Comparison of ENCODE assay signal across 1 cellular context in genomic region chr3:158644345-158644908, GRCh38.
TF ChIP-seq lines count a peak whose summit lies in the region.

Gene GFM1 (plus strand): TSS chr3:158644527. CDS start chr3:158644635, 108 bp downstream.

TF ChIP-seq in HepG2, 621 proteins besides CTCF, POLR2A, EP300 and RAD21 (continued from another document and continues in another):
- no peak for TF ChIP-seq PRDM4 (CRISPR knock-in tag; IDR thresholded peaks at IDR 0.05; ENCODE audit: borderline replicate concordance)
- 0 out of 2 replicates have a peak, but pooled peaks have one; percentile 40 for TF ChIP-seq MLX (CRISPR knock-in tag; IDR thresholded peaks at IDR 0.05)
- no peak for TF ChIP-seq STAT6 (CRISPR knock-in tag; IDR thresholded peaks at IDR 0.05; ENCODE audit: borderline replicate concordance)
- no peak for TF ChIP-seq ZNF496 (CRISPR knock-in tag; IDR thresholded peaks at IDR 0.05; ENCODE audit: insufficient replicate concordance)
- no peak for TF ChIP-seq SIX1 (CRISPR knock-in tag; IDR thresholded peaks at IDR 0.05; ENCODE audit: borderline replicate concordance)
- TF ChIP-seq IRF1 (CRISPR knock-in tag; IDR thresholded peaks at IDR 0.05; ENCODE audit: low read depth) = no peak
- no peak for TF ChIP-seq KDM6A (CRISPR knock-in tag; IDR thresholded peaks at IDR 0.05; ENCODE audit: low read depth)
- peak; percentile 83; the same call in 1 of the 2 replicates for TF ChIP-seq MEF2D (CRISPR knock-in tag; IDR thresholded peaks at IDR 0.05)
- peak; percentile 99 for TF ChIP-seq POGZ (CRISPR knock-in tag; IDR thresholded peaks at IDR 0.05)
- TF ChIP-seq ZNF460 (CRISPR knock-in tag; IDR thresholded peaks at IDR 0.05; ENCODE audit: borderline replicate concordance) = no peak; the same call in 1 of the 2 replicates
- TF ChIP-seq BHLHE40 (IDR thresholded peaks at IDR 0.05; ENCODE audit: low read length) = peak; percentile 88
- TF ChIP-seq ZNF205 (CRISPR knock-in tag; IDR thresholded peaks at IDR 0.05) = peak; percentile 87; the same call in 1 of the 2 replicates
- TF ChIP-seq ZNF766 (CRISPR knock-in tag; IDR thresholded peaks at IDR 0.05; ENCODE audit: borderline replicate concordance) = no peak
- TF ChIP-seq ZNF543 (CRISPR knock-in tag; IDR thresholded peaks at IDR 0.05) = 0 out of 2 replicates have a peak, but pooled peaks have one; percentile 41
- peak; percentile 81; the same call in 1 of the 2 replicates for TF ChIP-seq AHR (CRISPR knock-in tag; IDR thresholded peaks at IDR 0.05)
- no peak for TF ChIP-seq ZNF597 (CRISPR knock-in tag; IDR thresholded peaks at IDR 0.05)
- TF ChIP-seq, protein P1, sequence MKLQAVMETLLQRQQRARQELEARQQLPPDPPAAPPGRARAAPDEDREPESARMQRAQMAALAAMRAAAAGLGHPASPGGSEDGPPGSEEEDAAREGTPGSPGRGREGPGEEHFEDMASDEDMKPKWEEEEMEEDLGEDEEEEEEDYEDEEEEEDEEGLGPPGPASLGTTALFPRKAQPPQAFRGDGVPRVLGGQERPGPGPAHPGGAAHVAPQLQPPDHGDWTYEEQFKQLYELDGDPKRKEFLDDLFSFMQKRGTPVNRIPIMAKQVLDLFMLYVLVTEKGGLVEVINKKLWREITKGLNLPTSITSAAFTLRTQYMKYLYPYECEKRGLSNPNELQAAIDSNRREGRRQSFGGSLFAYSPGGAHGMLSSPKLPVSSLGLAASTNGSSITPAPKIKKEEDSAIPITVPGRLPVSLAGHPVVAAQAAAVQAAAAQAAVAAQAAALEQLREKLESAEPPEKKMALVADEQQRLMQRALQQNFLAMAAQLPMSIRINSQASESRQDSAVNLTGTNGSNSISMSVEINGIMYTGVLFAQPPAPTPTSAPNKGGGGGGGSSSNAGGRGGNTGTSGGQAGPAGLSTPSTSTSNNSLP (IDR thresholded peaks at IDR 0.05; ENCODE audit: low read depth, low read length) = peak; percentile 54; the same call in 1 of the 2 replicates
- peak; percentile 96 for TF ChIP-seq EHMT2 (IDR thresholded peaks at IDR 0.05; ENCODE audit: borderline replicate concordance, low read depth, low read length)
- no peak for TF ChIP-seq REXO4 (CRISPR knock-in tag; IDR thresholded peaks at IDR 0.05; ENCODE audit: borderline replicate concordance)
- TF ChIP-seq ZNF7 (CRISPR knock-in tag; IDR thresholded peaks at IDR 0.05) = no peak; the same call in 1 of the 2 replicates
- peak; percentile 84 for TF ChIP-seq HNF4A (CRISPR knock-in tag; IDR thresholded peaks at IDR 0.05)
- no peak for TF ChIP-seq SOX6 (IDR thresholded peaks at IDR 0.05)
- peak; percentile 69 for TF ChIP-seq SOX6 (CRISPR knock-in tag; IDR thresholded peaks at IDR 0.05)
- no peak for TF ChIP-seq ZNF180 (CRISPR knock-in tag; IDR thresholded peaks at IDR 0.05; ENCODE audit: borderline replicate concordance, low read depth)
- peak; percentile 99 for TF ChIP-seq ASH2L (IDR thresholded peaks at IDR 0.05; ENCODE audit: insufficient read length, low read depth, low read length)
- peak; percentile 82; the same call in 1 of the 2 replicates for TF ChIP-seq ZNF136 (CRISPR knock-in tag; IDR thresholded peaks at IDR 0.05; ENCODE audit: low read depth)
- TF ChIP-seq HOXA7 (CRISPR knock-in tag; IDR thresholded peaks at IDR 0.05) = no peak
- TF ChIP-seq, protein P2, sequence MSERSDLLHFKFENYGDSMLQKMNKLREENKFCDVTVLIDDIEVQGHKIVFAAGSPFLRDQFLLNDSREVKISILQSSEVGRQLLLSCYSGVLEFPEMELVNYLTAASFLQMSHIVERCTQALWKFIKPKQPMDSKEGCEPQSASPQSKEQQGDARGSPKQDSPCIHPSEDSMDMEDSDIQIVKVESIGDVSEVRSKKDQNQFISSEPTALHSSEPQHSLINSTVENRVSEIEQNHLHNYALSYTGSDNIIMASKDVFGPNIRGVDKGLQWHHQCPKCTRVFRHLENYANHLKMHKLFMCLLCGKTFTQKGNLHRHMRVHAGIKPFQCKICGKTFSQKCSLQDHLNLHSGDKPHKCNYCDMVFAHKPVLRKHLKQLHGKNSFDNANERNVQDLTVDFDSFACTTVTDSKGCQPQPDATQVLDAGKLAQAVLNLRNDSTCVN (CRISPR knock-in tag; IDR thresholded peaks at IDR 0.05; ENCODE audit: borderline replicate concordance) = peak; percentile 56; the same call in 1 of the 2 replicates
- no peak for TF ChIP-seq ZFP36 (IDR thresholded peaks at IDR 0.05; ENCODE audit: borderline replicate concordance, low read depth, low read length, partially characterized antibody)
- no peak for TF ChIP-seq POLR2AphosphoS2 (IDR thresholded peaks at IDR 0.05; ENCODE audit: low read depth, low read length)
- TF ChIP-seq, protein P3, sequence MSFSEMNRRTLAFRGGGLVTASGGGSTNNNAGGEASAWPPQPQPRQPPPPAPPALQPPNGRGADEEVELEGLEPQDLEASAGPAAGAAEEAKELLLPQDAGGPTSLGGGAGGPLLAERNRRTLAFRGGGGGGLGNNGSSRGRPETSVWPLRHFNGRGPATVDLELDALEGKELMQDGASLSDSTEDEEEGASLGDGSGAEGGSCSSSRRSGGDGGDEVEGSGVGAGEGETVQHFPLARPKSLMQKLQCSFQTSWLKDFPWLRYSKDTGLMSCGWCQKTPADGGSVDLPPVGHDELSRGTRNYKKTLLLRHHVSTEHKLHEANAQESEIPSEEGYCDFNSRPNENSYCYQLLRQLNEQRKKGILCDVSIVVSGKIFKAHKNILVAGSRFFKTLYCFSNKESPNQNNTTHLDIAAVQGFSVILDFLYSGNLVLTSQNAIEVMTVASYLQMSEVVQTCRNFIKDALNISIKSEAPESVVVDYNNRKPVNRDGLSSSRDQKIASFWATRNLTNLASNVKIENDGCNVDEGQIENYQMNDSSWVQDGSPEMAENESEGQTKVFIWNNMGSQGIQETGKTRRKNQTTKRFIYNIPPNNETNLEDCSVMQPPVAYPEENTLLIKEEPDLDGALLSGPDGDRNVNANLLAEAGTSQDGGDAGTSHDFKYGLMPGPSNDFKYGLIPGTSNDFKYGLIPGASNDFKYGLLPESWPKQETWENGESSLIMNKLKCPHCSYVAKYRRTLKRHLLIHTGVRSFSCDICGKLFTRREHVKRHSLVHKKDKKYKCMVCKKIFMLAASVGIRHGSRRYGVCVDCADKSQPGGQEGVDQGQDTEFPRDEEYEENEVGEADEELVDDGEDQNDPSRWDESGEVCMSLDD (CRISPR knock-in tag; IDR thresholded peaks at IDR 0.05; ENCODE audit: borderline replicate concordance) = no peak
- TF ChIP-seq ZMAT3 (CRISPR knock-in tag; conservative IDR thresholded peaks at IDR 0.05) = peak; percentile 76; the same call in 1 of the 2 replicates
- TF ChIP-seq SMAD1 (CRISPR knock-in tag; IDR thresholded peaks at IDR 0.05; ENCODE audit: borderline replicate concordance, low read depth) = no peak; the same call in 1 of the 2 replicates
- TF ChIP-seq KLF12 (CRISPR knock-in tag; IDR thresholded peaks at IDR 0.05; ENCODE audit: borderline replicate concordance) = 0 out of 2 replicates have a peak, but pooled peaks have one; percentile 58
- TF ChIP-seq ZNF850 (CRISPR knock-in tag; conservative IDR thresholded peaks at IDR 0.05) = no peak
- TF ChIP-seq, protein P4, sequence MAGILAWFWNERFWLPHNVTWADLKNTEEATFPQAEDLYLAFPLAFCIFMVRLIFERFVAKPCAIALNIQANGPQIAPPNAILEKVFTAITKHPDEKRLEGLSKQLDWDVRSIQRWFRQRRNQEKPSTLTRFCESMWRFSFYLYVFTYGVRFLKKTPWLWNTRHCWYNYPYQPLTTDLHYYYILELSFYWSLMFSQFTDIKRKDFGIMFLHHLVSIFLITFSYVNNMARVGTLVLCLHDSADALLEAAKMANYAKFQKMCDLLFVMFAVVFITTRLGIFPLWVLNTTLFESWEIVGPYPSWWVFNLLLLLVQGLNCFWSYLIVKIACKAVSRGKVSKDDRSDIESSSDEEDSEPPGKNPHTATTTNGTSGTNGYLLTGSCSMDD (CRISPR knock-in tag; IDR thresholded peaks at IDR 0.05) = no peak
- TF ChIP-seq KLF15 (CRISPR knock-in tag; IDR thresholded peaks at IDR 0.05; ENCODE audit: borderline replicate concordance) = no peak; the same call in 1 of the 2 replicates
- no peak for TF ChIP-seq ZNF451 (CRISPR knock-in tag; IDR thresholded peaks at IDR 0.05)
- no peak for TF ChIP-seq AFF4 (CRISPR knock-in tag; IDR thresholded peaks at IDR 0.05)
- peak; percentile 41; the same call in 1 of the 2 replicates for TF ChIP-seq TOE1 (CRISPR knock-in tag; IDR thresholded peaks at IDR 0.05)
